ENCODE assay signal across 8 cellular contexts in the genomic region with DNA sequence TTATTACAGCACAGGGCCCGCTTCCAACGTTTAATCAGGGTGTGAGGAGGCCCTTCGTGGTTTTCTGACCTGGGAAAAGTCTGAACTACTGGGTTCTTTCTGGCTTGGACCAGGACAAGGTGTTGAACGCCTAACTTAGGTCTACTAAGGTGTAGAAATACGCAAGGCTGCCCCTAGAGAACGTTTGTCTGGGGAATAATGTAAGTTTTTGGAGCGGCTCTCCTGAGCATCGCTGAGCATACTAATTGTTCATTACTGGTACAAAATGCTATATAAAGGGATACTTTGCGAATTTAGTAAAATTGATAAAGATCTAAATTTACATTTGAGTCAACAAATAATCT. TPM values are rescaled to one million over a fixed set of nuclear protein-coding genes. Genes with fewer than 3 reads are reported as not detected.
A peak's percentile ranks its signal among the peaks of the same experiment; 100 is the strongest.
DNase-seq lines count a peak whose midpoint lies in the region; ATAC-seq, FAIRE-seq and TF ChIP-seq lines count a peak whose summit lies in the region.

No MANE protein-coding gene starts in this region.

- BruUV-seq in PC-3 (replicated peaks; lab: Mats Ljungman, UMichigan): TSS peak; percentile 47

- no peak for TF ChIP-seq POLR2A in spleen (IDR thresholded peaks at IDR 0.05)

- peaks cover 4% of the 10 kb centered on the region for H3F3A ChIP-seq in PC-3 (ENCODE audit: low read length, unreplicated experiment)

- H3K79me2 ChIP-seq in PC-3 (ENCODE audit: low read length): peaks cover 26% of the 10 kb centered on the region

- H3K27ac ChIP-seq in PC-3 (ENCODE audit: low read length) (peak overlapping the region; percentile 79), spleen (peak overlapping the region; percentile 81 to 93 (median 90))

- 28 to 35% (median 32%) methylated on average over 9 of the region's 9 CpGs for WGBS in spleen, 5 donors

- H4K20me1 ChIP-seq in PC-3 (ENCODE audit: low read length): no peaks in the 10 kb centered on the region

- peak overlapping the region; percentile 56 for H2AFZ ChIP-seq in PC-3 (ENCODE audit: low read length)

- peak overlapping the region; percentile 87 for H3K4me2 ChIP-seq in PC-3 (ENCODE audit: low read length)

- H3K9me2 ChIP-seq in PC-3 (replicated peaks; ENCODE audit: low read length): no peaks in the 10 kb centered on the region

- no peaks in the 10 kb centered on the region for H3K27me3 ChIP-seq in PC-3 (ENCODE audit: low read length)
- H3K27me3 ChIP-seq in spleen (replicated peaks in 1 of 7): no peaks in the 10 kb centered on the region

- H3K4me3 ChIP-seq in PC-3 (ENCODE audit: low read length) (peak overlapping the region; percentile 87), fibroblast of mammary gland (ENCODE audit: control insufficient read depth, low read depth, low read length) (peak overlapping the region; percentile 87), spleen (peak overlapping the region; percentile 64 to 88 (median 81))

- POLR2A ChIA-PET in PC-3 (lab: Charles Lee; ENCODE audit: unreplicated experiment): no interaction called here

- DNase-seq in SIG-M5 treated with dmso at 0.1 percent for 504 hours (lab: John Stamatoyannopoulos, UW; ENCODE audit: unreplicated experiment) (peak; percentile 14), SIG-M5 (lab: John Stamatoyannopoulos, UW) (no peak), PC-3 (no peak), fibroblast of mammary gland (ENCODE audit: low read depth) (no peak), spleen (no peak), ureter (ENCODE audit: low spot score) (no peak), superior temporal gyrus (ENCODE audit: extremely low spot score) (no peak), frontal cortex (ENCODE audit: low spot score in 2 of 2) (no peak)

- no peak for FAIRE-seq in frontal cortex (lab: Jason Lieb, UNC)

- H3K36me3 ChIP-seq in PC-3 (ENCODE audit: low read depth, low read length) (peaks cover 10% of the 10 kb centered on the region; the same call in 1 of the 2 replicates), spleen (peaks cover 0 to 34% (median 4%) of the 10 kb centered on the region in 6 donors)

- H3K4me1 ChIP-seq in PC-3 (ENCODE audit: insufficient read depth, low read length) (peaks cover 44% of the 10 kb centered on the region), spleen (peaks cover 0 to 33% (median 24%) of the 10 kb centered on the region in 6 donors)

- TF ChIP-seq CTCF in PC-3 (conservative IDR thresholded peaks at IDR 0.05; ENCODE audit: low read depth, low read length) (no peak), fibroblast of mammary gland (conservative IDR thresholded peaks at IDR 0.05; ENCODE audit: control insufficient read depth, insufficient read depth, low read depth, low read length) (no peak), spleen (IDR thresholded peaks at IDR 0.05 in 8 of 11, conservative IDR thresholded peaks at IDR 0.05 in 3 of 11) (no peak)

- CTCF ChIA-PET in PC-3 (lab: Charles Lee): no interaction called here

- peak; percentile 0; the same call in 1 of the 2 replicates for ATAC-seq in PC-3

- H3K9ac ChIP-seq in PC-3 (ENCODE audit: low read length): peak overlapping the region; percentile 99

- intact Hi-C loops in PC-3 (cut with micrococcal nuclease): loop anchor here (10.0 kb wide), 1 partner anchor 290 kb away; no protein-coding TSS in a partner anchor
- intact Hi-C loops in spleen (cut with DNase I; ENCODE audit: low total_unique reads): no loop called here

- H3K9me3 ChIP-seq in PC-3 (ENCODE audit: low read length) (no peaks in the 10 kb centered on the region), spleen (no peaks in the 10 kb centered on the region)

RNA-seq across cellular contexts. Expression of gene TOMM7, which starts 32.4 kb away (rescaled TPM):
- total RNA-seq in PC-3 (2014; rRNA removed): 132 and 151 TPM in 2 replicates
- total RNA-seq in spleen: 100 to 1,000 TPM in 6 of 7 donors, 10 to 100 TPM in 1; 85.4 to 352 (median 235) TPM
- polyA plus RNA-seq in spleen: 100 to 1,000 TPM; 456 to 524 (median 482) TPM
- total RNA-seq in ureter: 274 TPM
- 172 TPM for total RNA-seq in frontal cortex
